In genomic region chrX:154516655-154517100, GRCh38 we compare ENCODE assay signal across 1 cellular context.
A peak's percentile ranks its signal among the peaks of the same experiment; 100 is the strongest.
TF ChIP-seq lines count a peak whose summit lies in the region.

No MANE protein-coding gene starts in this region.

TF ChIP-seq in HEK293, 187 proteins besides CTCF, POLR2A, EP300 and RAD21 (continued from another document):
- TF ChIP-seq ZBTB17 (tag by site-specific recombination; IDR thresholded peaks at IDR 0.05) (no peak; the same call in 1 of the 2 replicates), ELK4 (IDR thresholded peaks at IDR 0.05; ENCODE audit: borderline replicate concordance, low read depth, low read length) (0 out of 2 replicates have a peak, but pooled peaks have one; percentile 1)
